1 cellular context compared by ENCODE assay signal in genomic region chr17:83092931-83093330, GRCh38.
TF ChIP-seq lines count a peak whose summit lies in the region.

No MANE protein-coding gene starts in this region.

TF ChIP-seq in H1, 55 proteins besides CTCF, POLR2A, EP300 and RAD21:
- TF ChIP-seq CHD2 (IDR thresholded peaks at IDR 0.05; ENCODE audit: low read length) (no peak), TBP (IDR thresholded peaks at IDR 0.05; ENCODE audit: low read depth, low read length) (no peak), SP1 (IDR thresholded peaks at IDR 0.05; ENCODE audit: low read depth, low read length) (no peak), PHF8 (conservative IDR thresholded peaks at IDR 0.05; ENCODE audit: low read depth, low read length) (no peak), SUZ12 (IDR thresholded peaks at IDR 0.05; ENCODE audit: low read length) (no peak), TAF7 (optimal IDR thresholded peaks at IDR 0.05; ENCODE audit: borderline replicate concordance, low read depth, low read length) (no peak), E2F6 (IDR thresholded peaks at IDR 0.05) (no peak), SRF (IDR thresholded peaks at IDR 0.05; ENCODE audit: low read depth, low read length) (no peak), EGR1 (IDR thresholded peaks at IDR 0.05; ENCODE audit: borderline replicate concordance, low read depth, low read length) (no peak), SIX5 (IDR thresholded peaks at IDR 0.05; ENCODE audit: low read depth, low read length) (no peak), CBX8 (IDR thresholded peaks at IDR 0.05; ENCODE audit: borderline replicate concordance, low read depth, low read length) (no peak), NRF1 (IDR thresholded peaks at IDR 0.05; ENCODE audit: low read depth, low read length) (no peak), JUN (IDR thresholded peaks at IDR 0.05; ENCODE audit: low read depth, low read length) (no peak)
